In genomic region chr1:116571215-116571919, GRCh38 we compare ENCODE assay signal across 8 cellular contexts. TPM values are rescaled to one million over a fixed set of nuclear protein-coding genes. Genes with fewer than 3 reads are reported as not detected.
A peak's percentile ranks its signal among the peaks of the same experiment; 100 is the strongest.
DNase-seq lines count a peak whose midpoint lies in the region; ATAC-seq and TF ChIP-seq lines count a peak whose summit lies in the region.

No MANE protein-coding gene starts in this region.

- ATAC-seq in naive thymus-derived CD8-positive, alpha-beta T cell = no peak
- ATAC-seq in GM21381 (IDR thresholded peaks at IDR 0.05; ENCODE audit: unreplicated experiment) = no peak

- no peaks in the 10 kb centered on the region for H3K27me3 ChIP-seq in BE2C
- no peaks in the 10 kb centered on the region for H3K27me3 ChIP-seq in dorsolateral prefrontal cortex

- peak overlapping the region; percentile 82 to 93 (median 88) for H3K4me3 Mint-ChIP-seq in naive thymus-derived CD8-positive, alpha-beta T cell

- H3K27ac Mint-ChIP-seq in naive thymus-derived CD8-positive, alpha-beta T cell = peak overlapping the region; percentile 44 to 87 (median 74)

- no peaks in the 10 kb centered on the region for H3K9me3 ChIP-seq in BE2C
- H3K9me3 ChIP-seq in KOPT-K1 (ENCODE audit: insufficient read depth, low read length, poor library complexity, severe bottlenecking) = no peaks in the 10 kb centered on the region

- H3K4me1 Mint-ChIP-seq in naive thymus-derived CD8-positive, alpha-beta T cell = peaks cover 10 to 44% (median 34%) of the 10 kb centered on the region in 4 donors

- H3K4me3 ChIP-seq in BE2C (ENCODE audit: low read depth, low read length) = peak overlapping the region; percentile 84
- H3K4me3 ChIP-seq in dorsolateral prefrontal cortex = peak overlapping the region; percentile 62 to 89 (median 80)

- DNase-seq in BE2C = no peak
- no peak for DNase-seq in dorsolateral prefrontal cortex
- DNase-seq in naive thymus-derived CD8-positive, alpha-beta T cell = peak in 1 of 10 donors; percentile 2
- DNase-seq in GM10266 (ENCODE audit: extremely low spot score) = no peak
- DNase-seq in activated gamma-delta T cell (lab: John Stamatoyannopoulos, UW) = no peak
- DNase-seq in T-helper 9 cell = no peak

- POLR2A ChIA-PET in naive thymus-derived CD8-positive, alpha-beta T cell (lab: Charles Lee) = no interaction called here

- TF ChIP-seq CTCF in BE2C (IDR thresholded peaks at IDR 0.05; ENCODE audit: low read depth, low read length) (no peak), dorsolateral prefrontal cortex (IDR thresholded peaks at IDR 0.05 in 54 of 56, conservative IDR thresholded peaks at IDR 0.05 in 2 of 56; ENCODE audit: low read depth in 1 of 56, partially characterized antibody in 56 of 56) (peak in 1 of 56 donors; percentile 12), GM10266 (IDR thresholded peaks at IDR 0.05; ENCODE audit: control insufficient read depth, insufficient read depth, low read depth, missing control alignments) (no peak)

- H3K36me3 ChIP-seq in BE2C = no peaks in the 10 kb centered on the region
- peaks cover 6% of the 10 kb centered on the region; the same call in 1 of the 2 replicates for H3K36me3 ChIP-seq in KOPT-K1 (ENCODE audit: insufficient read depth, low read length)

- no peaks in the 10 kb centered on the region for H3K36me3 Mint-ChIP-seq in naive thymus-derived CD8-positive, alpha-beta T cell

- intact Hi-C loops in dorsolateral prefrontal cortex (cut with DNase I) = loop anchor here (10.0 kb wide), 2 partner anchors 437 to 483 kb away; no protein-coding TSS in a partner anchor

- peaks cover 3% of the 10 kb centered on the region; the same call in 1 of the 2 replicates for H3K4me1 ChIP-seq in BE2C

- H3K9me3 Mint-ChIP-seq in naive thymus-derived CD8-positive, alpha-beta T cell = no peaks in the 10 kb centered on the region

- peaks cover 0 to 9% (median 0%) of the 10 kb centered on the region in 5 donors for H3K27me3 Mint-ChIP-seq in naive thymus-derived CD8-positive, alpha-beta T cell

- H3K27ac ChIP-seq in KOPT-K1 (ENCODE audit: low read depth, low read length, poor library complexity, severe bottlenecking) = peak overlapping the region; percentile 97
- H3K27ac ChIP-seq in dorsolateral prefrontal cortex = peak overlapping the region in 54 of 59 donors; percentile 16 to 96 (median 85)

RNA-seq across cellular contexts. Expression of gene CD58, which starts 0.5 kb away (rescaled TPM):
- 4.9 TPM for polyA plus RNA-seq in BE2C (2012; ENCODE audit: insufficient read depth, insufficient read length, low read depth)
- total RNA-seq in dorsolateral prefrontal cortex = 1 to 10 TPM; 1.2 to 9.8 (median 5.0) TPM
- 1 to 10 TPM; 4.8 to 9.7 TPM for total RNA-seq in naive thymus-derived CD8-positive, alpha-beta T cell
- polyA plus RNA-seq in naive thymus-derived CD8-positive, alpha-beta T cell = 10 to 100 TPM in 1 of 3 donors, 1 to 10 TPM in 2; 1.7 to 16.0 (median 2.5) TPM
